ENCODE assay signal across 3 cellular contexts in the genomic region with DNA sequence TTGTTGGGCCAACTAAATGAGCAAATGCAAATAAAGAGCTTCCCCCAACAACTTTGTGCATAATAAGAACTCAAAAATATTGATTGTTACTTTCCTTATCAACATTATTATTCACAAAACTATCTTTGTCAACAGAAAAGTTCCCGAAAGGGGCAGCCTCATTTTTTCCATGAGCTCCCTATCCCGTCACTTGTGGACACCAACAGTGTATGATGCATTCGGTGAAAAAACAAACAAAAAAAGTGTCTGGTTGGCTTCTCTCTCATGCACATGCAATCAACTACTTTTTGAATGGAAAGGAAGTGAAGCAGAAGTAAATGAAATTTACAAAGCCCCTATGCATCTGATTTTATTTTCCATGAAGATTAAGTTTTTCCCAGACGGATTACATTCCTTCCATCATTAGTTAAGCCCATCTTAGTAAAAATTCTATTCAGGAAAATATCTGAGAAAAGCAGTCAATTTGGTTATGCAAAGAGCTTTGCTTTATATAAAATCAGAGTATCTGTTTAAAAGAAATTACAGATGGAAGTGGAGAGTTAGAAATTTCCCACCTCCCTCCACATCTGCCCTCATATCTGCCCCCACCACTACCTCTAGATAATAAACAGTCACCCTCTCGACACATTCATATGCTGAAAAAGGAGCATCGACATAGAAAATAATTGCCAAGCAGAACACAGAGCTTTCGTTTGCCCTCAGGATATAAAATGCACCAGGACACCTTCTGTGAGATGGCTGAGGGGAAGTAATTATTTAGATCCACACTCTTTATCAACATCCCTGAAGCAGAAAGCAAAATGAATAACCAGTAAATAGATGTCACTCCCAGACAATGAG.
TF ChIP-seq lines count a peak whose summit lies in the region.

No MANE protein-coding gene starts in this region.

TF ChIP-seq in SK-N-SH, 30 proteins besides CTCF, POLR2A, EP300 and RAD21 (continued from another document):
- TF ChIP-seq, protein P1, sequence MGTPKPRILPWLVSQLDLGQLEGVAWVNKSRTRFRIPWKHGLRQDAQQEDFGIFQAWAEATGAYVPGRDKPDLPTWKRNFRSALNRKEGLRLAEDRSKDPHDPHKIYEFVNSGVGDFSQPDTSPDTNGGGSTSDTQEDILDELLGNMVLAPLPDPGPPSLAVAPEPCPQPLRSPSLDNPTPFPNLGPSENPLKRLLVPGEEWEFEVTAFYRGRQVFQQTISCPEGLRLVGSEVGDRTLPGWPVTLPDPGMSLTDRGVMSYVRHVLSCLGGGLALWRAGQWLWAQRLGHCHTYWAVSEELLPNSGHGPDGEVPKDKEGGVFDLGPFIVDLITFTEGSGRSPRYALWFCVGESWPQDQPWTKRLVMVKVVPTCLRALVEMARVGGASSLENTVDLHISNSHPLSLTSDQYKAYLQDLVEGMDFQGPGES (IDR thresholded peaks at IDR 0.05; ENCODE audit: low read depth, low read length): no peak
- TF ChIP-seq, protein P2, sequence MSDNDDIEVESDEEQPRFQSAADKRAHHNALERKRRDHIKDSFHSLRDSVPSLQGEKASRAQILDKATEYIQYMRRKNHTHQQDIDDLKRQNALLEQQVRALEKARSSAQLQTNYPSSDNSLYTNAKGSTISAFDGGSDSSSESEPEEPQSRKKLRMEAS (IDR thresholded peaks at IDR 0.05; ENCODE audit: low read depth): no peak
- TF ChIP-seq, protein P3, sequence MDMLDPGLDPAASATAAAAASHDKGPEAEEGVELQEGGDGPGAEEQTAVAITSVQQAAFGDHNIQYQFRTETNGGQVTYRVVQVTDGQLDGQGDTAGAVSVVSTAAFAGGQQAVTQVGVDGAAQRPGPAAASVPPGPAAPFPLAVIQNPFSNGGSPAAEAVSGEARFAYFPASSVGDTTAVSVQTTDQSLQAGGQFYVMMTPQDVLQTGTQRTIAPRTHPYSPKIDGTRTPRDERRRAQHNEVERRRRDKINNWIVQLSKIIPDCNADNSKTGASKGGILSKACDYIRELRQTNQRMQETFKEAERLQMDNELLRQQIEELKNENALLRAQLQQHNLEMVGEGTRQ (IDR thresholded peaks at IDR 0.05; ENCODE audit: borderline replicate concordance, low read depth, low read length): no peak
- TF ChIP-seq TCF12 (IDR thresholded peaks at IDR 0.05): no peak
- TF ChIP-seq MEF2A (IDR thresholded peaks at IDR 0.05; ENCODE audit: borderline replicate concordance, low read depth): no peak
- TF ChIP-seq CHD2 (IDR thresholded peaks at IDR 0.05; ENCODE audit: low read length, partially characterized antibody): peak; percentile 39

TF ChIP-seq in SK-N-SH treated with all-trans-retinoic acid at 6 μM for 48 hours, 23 proteins besides CTCF, POLR2A, EP300 and RAD21 (continued from another document):
- TF ChIP-seq ARNTL (CRISPR knock-in tag; IDR thresholded peaks at IDR 0.05; ENCODE audit: borderline replicate concordance, low read depth): no peak
- TF ChIP-seq BACH2 (CRISPR knock-in tag; IDR thresholded peaks at IDR 0.05; ENCODE audit: borderline replicate concordance): no peak
- TF ChIP-seq ZNF565 (CRISPR knock-in tag; conservative IDR thresholded peaks at IDR 0.05; ENCODE audit: low read depth): no peak
TF ChIP-seq in SK-N-SH treated with all-trans-retinoic acid at 6 μM for 48 hours: peak in this region for 0.

TF ChIP-seq in WTC11, 78 proteins besides CTCF, POLR2A, EP300 and RAD21 (continued from another document):
- TF ChIP-seq, protein P4, sequence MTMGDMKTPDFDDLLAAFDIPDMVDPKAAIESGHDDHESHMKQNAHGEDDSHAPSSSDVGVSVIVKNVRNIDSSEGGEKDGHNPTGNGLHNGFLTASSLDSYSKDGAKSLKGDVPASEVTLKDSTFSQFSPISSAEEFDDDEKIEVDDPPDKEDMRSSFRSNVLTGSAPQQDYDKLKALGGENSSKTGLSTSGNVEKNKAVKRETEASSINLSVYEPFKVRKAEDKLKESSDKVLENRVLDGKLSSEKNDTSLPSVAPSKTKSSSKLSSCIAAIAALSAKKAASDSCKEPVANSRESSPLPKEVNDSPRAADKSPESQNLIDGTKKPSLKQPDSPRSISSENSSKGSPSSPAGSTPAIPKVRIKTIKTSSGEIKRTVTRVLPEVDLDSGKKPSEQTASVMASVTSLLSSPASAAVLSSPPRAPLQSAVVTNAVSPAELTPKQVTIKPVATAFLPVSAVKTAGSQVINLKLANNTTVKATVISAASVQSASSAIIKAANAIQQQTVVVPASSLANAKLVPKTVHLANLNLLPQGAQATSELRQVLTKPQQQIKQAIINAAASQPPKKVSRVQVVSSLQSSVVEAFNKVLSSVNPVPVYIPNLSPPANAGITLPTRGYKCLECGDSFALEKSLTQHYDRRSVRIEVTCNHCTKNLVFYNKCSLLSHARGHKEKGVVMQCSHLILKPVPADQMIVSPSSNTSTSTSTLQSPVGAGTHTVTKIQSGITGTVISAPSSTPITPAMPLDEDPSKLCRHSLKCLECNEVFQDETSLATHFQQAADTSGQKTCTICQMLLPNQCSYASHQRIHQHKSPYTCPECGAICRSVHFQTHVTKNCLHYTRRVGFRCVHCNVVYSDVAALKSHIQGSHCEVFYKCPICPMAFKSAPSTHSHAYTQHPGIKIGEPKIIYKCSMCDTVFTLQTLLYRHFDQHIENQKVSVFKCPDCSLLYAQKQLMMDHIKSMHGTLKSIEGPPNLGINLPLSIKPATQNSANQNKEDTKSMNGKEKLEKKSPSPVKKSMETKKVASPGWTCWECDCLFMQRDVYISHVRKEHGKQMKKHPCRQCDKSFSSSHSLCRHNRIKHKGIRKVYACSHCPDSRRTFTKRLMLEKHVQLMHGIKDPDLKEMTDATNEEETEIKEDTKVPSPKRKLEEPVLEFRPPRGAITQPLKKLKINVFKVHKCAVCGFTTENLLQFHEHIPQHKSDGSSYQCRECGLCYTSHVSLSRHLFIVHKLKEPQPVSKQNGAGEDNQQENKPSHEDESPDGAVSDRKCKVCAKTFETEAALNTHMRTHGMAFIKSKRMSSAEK (CRISPR knock-in tag; IDR thresholded peaks at IDR 0.05; ENCODE audit: borderline replicate concordance): no peak
- TF ChIP-seq NR3C1 (CRISPR knock-in tag; conservative IDR thresholded peaks at IDR 0.05; ENCODE audit: low read depth) (no peak), GRHL2 (CRISPR knock-in tag; IDR thresholded peaks at IDR 0.05; ENCODE audit: insufficient replicate concordance, severe bottlenecking) (no peak), OVOL2 (CRISPR knock-in tag; IDR thresholded peaks at IDR 0.05; ENCODE audit: borderline replicate concordance) (no peak), ZNF138 (CRISPR knock-in tag; conservative IDR thresholded peaks at IDR 0.05) (no peak), ZBTB21 (CRISPR knock-in tag; IDR thresholded peaks at IDR 0.05; ENCODE audit: borderline replicate concordance) (no peak), JUN (CRISPR knock-in tag; IDR thresholded peaks at IDR 0.05) (no peak), SMAD3 (CRISPR knock-in tag; IDR thresholded peaks at IDR 0.05; ENCODE audit: borderline replicate concordance) (no peak)
- TF ChIP-seq, protein P5, sequence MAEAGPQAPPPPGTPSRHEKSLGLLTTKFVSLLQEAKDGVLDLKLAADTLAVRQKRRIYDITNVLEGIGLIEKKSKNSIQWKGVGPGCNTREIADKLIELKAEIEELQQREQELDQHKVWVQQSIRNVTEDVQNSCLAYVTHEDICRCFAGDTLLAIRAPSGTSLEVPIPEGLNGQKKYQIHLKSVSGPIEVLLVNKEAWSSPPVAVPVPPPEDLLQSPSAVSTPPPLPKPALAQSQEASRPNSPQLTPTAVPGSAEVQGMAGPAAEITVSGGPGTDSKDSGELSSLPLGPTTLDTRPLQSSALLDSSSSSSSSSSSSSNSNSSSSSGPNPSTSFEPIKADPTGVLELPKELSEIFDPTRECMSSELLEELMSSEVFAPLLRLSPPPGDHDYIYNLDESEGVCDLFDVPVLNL (CRISPR knock-in tag; IDR thresholded peaks at IDR 0.05; ENCODE audit: borderline replicate concordance, low read depth): no peak
- TF ChIP-seq, protein P6, sequence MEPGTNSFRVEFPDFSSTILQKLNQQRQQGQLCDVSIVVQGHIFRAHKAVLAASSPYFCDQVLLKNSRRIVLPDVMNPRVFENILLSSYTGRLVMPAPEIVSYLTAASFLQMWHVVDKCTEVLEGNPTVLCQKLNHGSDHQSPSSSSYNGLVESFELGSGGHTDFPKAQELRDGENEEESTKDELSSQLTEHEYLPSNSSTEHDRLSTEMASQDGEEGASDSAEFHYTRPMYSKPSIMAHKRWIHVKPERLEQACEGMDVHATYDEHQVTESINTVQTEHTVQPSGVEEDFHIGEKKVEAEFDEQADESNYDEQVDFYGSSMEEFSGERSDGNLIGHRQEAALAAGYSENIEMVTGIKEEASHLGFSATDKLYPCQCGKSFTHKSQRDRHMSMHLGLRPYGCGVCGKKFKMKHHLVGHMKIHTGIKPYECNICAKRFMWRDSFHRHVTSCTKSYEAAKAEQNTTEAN (CRISPR knock-in tag; IDR thresholded peaks at IDR 0.05): no peak
- TF ChIP-seq, protein P7, sequence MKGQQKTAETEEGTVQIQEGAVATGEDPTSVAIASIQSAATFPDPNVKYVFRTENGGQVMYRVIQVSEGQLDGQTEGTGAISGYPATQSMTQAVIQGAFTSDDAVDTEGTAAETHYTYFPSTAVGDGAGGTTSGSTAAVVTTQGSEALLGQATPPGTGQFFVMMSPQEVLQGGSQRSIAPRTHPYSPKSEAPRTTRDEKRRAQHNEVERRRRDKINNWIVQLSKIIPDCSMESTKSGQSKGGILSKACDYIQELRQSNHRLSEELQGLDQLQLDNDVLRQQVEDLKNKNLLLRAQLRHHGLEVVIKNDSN (CRISPR knock-in tag; IDR thresholded peaks at IDR 0.05): no peak
- TF ChIP-seq, protein P8, sequence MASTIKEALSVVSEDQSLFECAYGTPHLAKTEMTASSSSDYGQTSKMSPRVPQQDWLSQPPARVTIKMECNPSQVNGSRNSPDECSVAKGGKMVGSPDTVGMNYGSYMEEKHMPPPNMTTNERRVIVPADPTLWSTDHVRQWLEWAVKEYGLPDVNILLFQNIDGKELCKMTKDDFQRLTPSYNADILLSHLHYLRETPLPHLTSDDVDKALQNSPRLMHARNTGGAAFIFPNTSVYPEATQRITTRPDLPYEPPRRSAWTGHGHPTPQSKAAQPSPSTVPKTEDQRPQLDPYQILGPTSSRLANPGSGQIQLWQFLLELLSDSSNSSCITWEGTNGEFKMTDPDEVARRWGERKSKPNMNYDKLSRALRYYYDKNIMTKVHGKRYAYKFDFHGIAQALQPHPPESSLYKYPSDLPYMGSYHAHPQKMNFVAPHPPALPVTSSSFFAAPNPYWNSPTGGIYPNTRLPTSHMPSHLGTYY (CRISPR knock-in tag; IDR thresholded peaks at IDR 0.05): no peak
